ENCODE assay signal across 14 cellular contexts in genomic region chr5:176574297-176574591, GRCh38. TPM values are rescaled to one million over a fixed set of nuclear protein-coding genes. Genes with fewer than 3 reads are reported as not detected.
DNase-seq lines count a peak whose midpoint lies in the region; ATAC-seq and TF ChIP-seq lines count a peak whose summit lies in the region.
"Had no signal": no experiment of that assay in that cellular context is flagged by ENCODE, and none has a peak within 500 bp of the region (broad histone marks: within the 10 kb centered on the region; RNA-seq: fewer than 3 reads in every experiment).

No MANE protein-coding gene starts in this region.

- H3K4me3 ChIP-seq in gastroesophageal sphincter, result no peak overlapping the region
- H3K4me3 ChIP-seq: hepatocyte, thyroid gland had no signal

- no peak for TF ChIP-seq POLR2A in gastroesophageal sphincter (IDR thresholded peaks at IDR 0.05)

- no peaks in the 10 kb centered on the region for H3K9me3 Mint-ChIP-seq in activated CD4-positive, alpha-beta T cell treated with anti-CD3 and anti-CD28 coated beads, Interleukin-2, amount 10 ng/mL, durations not matched to agents 24 days and 14 days
- H3K9me3 Mint-ChIP-seq: activated naive CD4-positive, alpha-beta T cell treated with anti-CD3 and anti-CD28 coated beads, Interleukin-2, amount 10 ng/mL, durations not matched to agents 7 days and 5 days; endodermal cell; stimulated activated naive B cell treated with anti-CD40 and anti-IgM and Interleukin-4, amounts not matched to agents 10 μg/mL and 1 μg/mL and 100 μg/mL, for 72 hours had no signal

- 62 to 72% methylated on average over 3 to 6 of the region's 10 CpGs for WGBS in gastroesophageal sphincter (ENCODE audit: low coverage in 1 of 2), 2 donors

- H3K27ac Mint-ChIP-seq in activated CD4-positive, alpha-beta T cell treated with anti-CD3 and anti-CD28 coated beads, Interleukin-2, amount 10 ng/mL, durations not matched to agents 24 days and 14 days, result no peak overlapping the region
- H3K27ac Mint-ChIP-seq: activated naive CD4-positive, alpha-beta T cell treated with anti-CD3 and anti-CD28 coated beads, Interleukin-2, amount 10 ng/mL, durations not matched to agents 7 days and 5 days; endodermal cell; stimulated activated naive B cell treated with anti-CD40 and anti-IgM and Interleukin-4, amounts not matched to agents 10 μg/mL and 1 μg/mL and 100 μg/mL, for 72 hours had no signal

- ATAC-seq in GM21619 (IDR thresholded peaks at IDR 0.05; ENCODE audit: unreplicated experiment) (peak; percentile 14), gastroesophageal sphincter (peak; percentile 19)

- H3K4me1 ChIP-seq in gastroesophageal sphincter, result no peaks in the 10 kb centered on the region
- H3K4me1 ChIP-seq: thyroid gland had no signal

- TF ChIP-seq CTCF in gastroesophageal sphincter (IDR thresholded peaks at IDR 0.05), result no peak

- H3K36me3 ChIP-seq in gastroesophageal sphincter, result no peaks in the 10 kb centered on the region
- H3K36me3 ChIP-seq: thyroid gland had no signal

- H3K27ac ChIP-seq in gastroesophageal sphincter, result no peak overlapping the region
- H3K27ac ChIP-seq: hepatocyte, thyroid gland had no signal

- H3K4me3 Mint-ChIP-seq in activated CD4-positive, alpha-beta T cell treated with anti-CD3 and anti-CD28 coated beads, Interleukin-2, amount 10 ng/mL, durations not matched to agents 24 days and 14 days, result no peak overlapping the region
- H3K4me3 Mint-ChIP-seq: activated naive CD4-positive, alpha-beta T cell treated with anti-CD3 and anti-CD28 coated beads, Interleukin-2, amount 10 ng/mL, durations not matched to agents 7 days and 5 days; endodermal cell; stimulated activated naive B cell treated with anti-CD40 and anti-IgM and Interleukin-4, amounts not matched to agents 10 μg/mL and 1 μg/mL and 100 μg/mL, for 72 hours had no signal

- TF ChIP-seq EP300 in gastroesophageal sphincter (IDR thresholded peaks at IDR 0.05), result no peak

- peaks cover 9% of the 10 kb centered on the region for H3K27me3 Mint-ChIP-seq in activated CD4-positive, alpha-beta T cell treated with anti-CD3 and anti-CD28 coated beads, Interleukin-2, amount 10 ng/mL, durations not matched to agents 24 days and 14 days

- intact Hi-C loops in activated CD4-positive, alpha-beta T cell treated with anti-CD3 and anti-CD28 coated beads, Interleukin-2, amount 10 ng/mL, durations not matched to agents 24 days and 14 days (cut with micrococcal nuclease), result loop anchor here (1.0 kb wide), 3 partner anchors 45 to 158 kb away; partner anchors contain the start of genes CLTB and TSPAN17

- DNase-seq in NAMALWA (ENCODE audit: low spot score) (peak; percentile 15), COLO668 (lab: John Stamatoyannopoulos, UW; ENCODE audit: unreplicated experiment) (no peak), NCI-H2196 treated with DMSO at 0.1 percent for 48 hours (lab: John Stamatoyannopoulos, UW; ENCODE audit: unreplicated experiment) (no peak)
- no peak for DNase-seq in activated CD4-positive, alpha-beta T cell treated with anti-CD3 and anti-CD28 coated beads, Interleukin-2, amount 10 ng/mL, durations not matched to agents 24 days and 14 days
- DNase-seq: NCI-H1092, NCI-H2081 treated with DMSO at 0.1 percent for 48 hours, NCI-H524 treated with DMSO at 0.1 percent for 48 hours had no signal

- peaks cover 6% of the 10 kb centered on the region for H3K4me1 Mint-ChIP-seq in activated CD4-positive, alpha-beta T cell treated with anti-CD3 and anti-CD28 coated beads, Interleukin-2, amount 10 ng/mL, durations not matched to agents 24 days and 14 days
- H3K4me1 Mint-ChIP-seq: endodermal cell had no signal

- H3K27me3 ChIP-seq in gastroesophageal sphincter, result peaks cover 49% of the 10 kb centered on the region
- H3K27me3 ChIP-seq: hepatocyte, thyroid gland had no signal

- no peaks in the 10 kb centered on the region for H3K9me3 ChIP-seq in gastroesophageal sphincter
- H3K9me3 ChIP-seq: thyroid gland had no signal

- no peaks in the 10 kb centered on the region for H3K36me3 Mint-ChIP-seq in activated CD4-positive, alpha-beta T cell treated with anti-CD3 and anti-CD28 coated beads, Interleukin-2, amount 10 ng/mL, durations not matched to agents 24 days and 14 days (ENCODE audit: low read depth)
- H3K36me3 Mint-ChIP-seq: activated naive CD4-positive, alpha-beta T cell treated with anti-CD3 and anti-CD28 coated beads, Interleukin-2, amount 10 ng/mL, durations not matched to agents 7 days and 5 days; stimulated activated naive B cell treated with anti-CD40 and anti-IgM and Interleukin-4, amounts not matched to agents 10 μg/mL and 1 μg/mL and 100 μg/mL, for 72 hours had no signal

RNA-seq across cellular contexts. Expression of gene CDHR2, which starts 25.1 kb away (rescaled TPM):
- under 1 TPM in 1 of 4 donors, not detected in 3; 0.15 TPM for total RNA-seq in gastroesophageal sphincter
- 0.35 and 0.45 TPM in 2 replicates for total RNA-seq in activated CD4-positive, alpha-beta T cell treated with anti-CD3 and anti-CD28 coated beads, Interleukin-2, amount 10 ng/mL, durations not matched to agents 24 days and 14 days

RNA-seq across cellular contexts. Expression of gene GPRIN1, which starts 35.7 kb away (rescaled TPM):
- 1 to 10 TPM in 1 of 4 donors, under 1 TPM in 3; 0.16 to 1.1 (median 0.63) TPM for total RNA-seq in gastroesophageal sphincter
- 3.7 TPM in 2 replicates for total RNA-seq in activated CD4-positive, alpha-beta T cell treated with anti-CD3 and anti-CD28 coated beads, Interleukin-2, amount 10 ng/mL, durations not matched to agents 24 days and 14 days

RNA-seq across cellular contexts. Expression of gene RNF44, which starts 37.0 kb away (rescaled TPM):
- 10 to 100 TPM in 3 of 4 donors, 1 to 10 TPM in 1; 8.9 to 15.9 (median 12.4) TPM for total RNA-seq in gastroesophageal sphincter
- 71.4 and 74.0 TPM in 2 replicates for total RNA-seq in activated CD4-positive, alpha-beta T cell treated with anti-CD3 and anti-CD28 coated beads, Interleukin-2, amount 10 ng/mL, durations not matched to agents 24 days and 14 days

RNA-seq across cellular contexts. Expression of gene SNCB, which starts 56.1 kb away (rescaled TPM):
- not detected for total RNA-seq in gastroesophageal sphincter
- total RNA-seq in activated CD4-positive, alpha-beta T cell treated with anti-CD3 and anti-CD28 coated beads, Interleukin-2, amount 10 ng/mL, durations not matched to agents 24 days and 14 days, result not detected in 2 replicates
- total RNA-seq: hepatocyte, thyroid gland had no signal

RNA-seq across cellular contexts. Expression of gene EIF4E1B, which starts 56.2 kb away (rescaled TPM):
- not detected for total RNA-seq in gastroesophageal sphincter
- total RNA-seq in activated CD4-positive, alpha-beta T cell treated with anti-CD3 and anti-CD28 coated beads, Interleukin-2, amount 10 ng/mL, durations not matched to agents 24 days and 14 days, result not detected in 2 replicates
- total RNA-seq: hepatocyte, thyroid gland had no signal
